9 cellular contexts compared by ENCODE assay signal in genomic region chr22:45612451-45612901, GRCh38. TPM values are rescaled to one million over a fixed set of nuclear protein-coding genes. Genes with fewer than 3 reads are reported as not detected.
A peak's percentile ranks its signal among the peaks of the same experiment; 100 is the strongest.
DNase-seq lines count a peak whose midpoint lies in the region; ATAC-seq and TF ChIP-seq lines count a peak whose summit lies in the region.
"Had no signal": no experiment of that assay in that cellular context is flagged by ENCODE, and none has a peak within 500 bp of the region (broad histone marks: within the 10 kb centered on the region; RNA-seq: fewer than 3 reads in every experiment).

No MANE protein-coding gene starts in this region.

- no peaks in the 10 kb centered on the region for H3K27me3 ChIP-seq in esophagus squamous epithelium
- no peaks in the 10 kb centered on the region for H3K27me3 ChIP-seq in gastrocnemius medialis

- no peak for TF ChIP-seq POLR2A in esophagus squamous epithelium (IDR thresholded peaks at IDR 0.05)
- peak; percentile 34 to 35 for TF ChIP-seq POLR2A in gastrocnemius medialis (IDR thresholded peaks at IDR 0.05)

- intact Hi-C loops in esophagus squamous epithelium (cut with DNase I) (no loop called here), gastrocnemius medialis (cut with DNase I; ENCODE audit: low total_unique reads) (no loop called here)

- peak; percentile 91 to 98 for ATAC-seq in gastrocnemius medialis
- ATAC-seq in GM18907 (IDR thresholded peaks at IDR 0.05; ENCODE audit: unreplicated experiment), result no peak
- ATAC-seq in GM18511 (IDR thresholded peaks at IDR 0.05; ENCODE audit: unreplicated experiment), result no peak
- ATAC-seq: K562 had no signal

- no peak overlapping the region for H3K27ac ChIP-seq in HEK293 (ENCODE audit: extremely low read depth, low read depth, low read length)
- peak overlapping the region; percentile 63 to 87 (median 81) for H3K27ac ChIP-seq in esophagus squamous epithelium
- peak overlapping the region; percentile 81 to 88 (median 84) for H3K27ac ChIP-seq in gastrocnemius medialis

- TF ChIP-seq CTCF in HEK293 (tag by site-specific recombination; IDR thresholded peaks at IDR 0.05) (no peak), esophagus squamous epithelium (IDR thresholded peaks at IDR 0.05) (no peak), gastrocnemius medialis (IDR thresholded peaks at IDR 0.05 in 4 of 5, conservative IDR thresholded peaks at IDR 0.05 in 1 of 5) (no peak)

- POLR2A ChIA-PET in HEK293 (lab: Yijun Ruan, JAX), result interaction anchor here (0.5 kb wide), 1 partner anchor 214 kb away, joined by 4 read pairs; no protein-coding TSS in a partner anchor

- peak; percentile 91 for DNase-seq in T1000 (lab: John Stamatoyannopoulos, UW)
- peak; percentile 6 for DNase-seq in esophagus squamous epithelium (lab: John Stamatoyannopoulos, UW)
- DNase-seq in gastrocnemius medialis, result peak; percentile 80 to 81
- no peak for DNase-seq in SKM-1 treated with dmso at 0.1 percent for 144 hours (lab: John Stamatoyannopoulos, UW; ENCODE audit: unreplicated experiment)
- DNase-seq in activated CD4-positive, CD25-positive, alpha-beta regulatory T cell (lab: John Stamatoyannopoulos, UW), result no peak

- CTCF ChIA-PET in HEK293 (lab: Yijun Ruan, JAX), result interaction anchor here (0.6 kb wide), 1 partner anchor 229 kb away, joined by 4 read pairs; no protein-coding TSS in a partner anchor

- H3K36me3 ChIP-seq in HEK293 (ENCODE audit: control insufficient read depth in 2 of 2, insufficient read depth in 1 of 2, low read length in 2 of 2) (no peaks in the 10 kb centered on the region), esophagus squamous epithelium (no peaks in the 10 kb centered on the region), gastrocnemius medialis (no peaks in the 10 kb centered on the region)

- in situ Hi-C loops in gastrocnemius medialis (cut with MboI; ENCODE audit: low sequenced_read_pairs in 4 of 4), result no loop called here

- H3K9me3 ChIP-seq in HEK293 (ENCODE audit: control insufficient read depth, insufficient read depth, low read depth, low read length), result no peaks in the 10 kb centered on the region
- H3K9me3 ChIP-seq in esophagus squamous epithelium, result no peaks in the 10 kb centered on the region
- no peaks in the 10 kb centered on the region for H3K9me3 ChIP-seq in gastrocnemius medialis

- H3K4me3 ChIP-seq in HEK293 (ENCODE audit: low read depth, low read length) (no peak overlapping the region), esophagus squamous epithelium (peak overlapping the region; percentile 0 to 30 (median 17)), gastrocnemius medialis (peak overlapping the region; percentile 23 to 55 (median 36))
- H3K4me3 ChIP-seq: K562 had no signal

- no peaks in the 10 kb centered on the region for H3K4me1 ChIP-seq in HEK293 (ENCODE audit: control insufficient read depth, insufficient read depth, low read length)
- H3K4me1 ChIP-seq in esophagus squamous epithelium, result peaks cover 10 to 30% (median 11%) of the 10 kb centered on the region in 3 donors
- H3K4me1 ChIP-seq in gastrocnemius medialis, result peaks cover 0 to 14% of the 10 kb centered on the region in 2 donors

- 13 to 52% methylated on average over 13 to 14 of the region's 15 CpGs for WGBS in esophagus squamous epithelium, 2 donors

TF ChIP-seq in HEK293, 187 proteins besides CTCF, POLR2A, EP300 and RAD21:
- TF ChIP-seq ZSCAN23 (tag by site-specific recombination; IDR thresholded peaks at IDR 0.05) (no peak), TRIM28 (IDR thresholded peaks at IDR 0.05; ENCODE audit: borderline replicate concordance, low read length) (peak; percentile 79), ZNF692 (tag by site-specific recombination; IDR thresholded peaks at IDR 0.05) (no peak)
TF ChIP-seq in HEK293: peak in this region for 1.

RNA-seq across cellular contexts. Expression of gene ATXN10, which starts 59.2 kb away (rescaled TPM):
- total RNA-seq in esophagus squamous epithelium, result 100 to 1,000 TPM in 1 of 4 donors, 10 to 100 TPM in 3; 79.0 to 152 (median 88.3) TPM
- 10 to 100 TPM; 52.9 to 98.9 (median 78.5) TPM for total RNA-seq in gastrocnemius medialis

Comparison
In these comparisons a context has a peak if more than half of its experiments do, and no peak if none do; other contexts are left out.
1. DNase-seq: peak in T1000 (single experiment), esophagus squamous epithelium (single experiment) and gastrocnemius medialis (2 of 2); none in SKM-1 treated with dmso at 0.1 percent for 144 hours (single experiment) and activated CD4-positive, CD25-positive, alpha-beta regulatory T cell (0 of 4).
2. POLR2A ChIP-seq: peak in gastrocnemius medialis (2 of 2); none in esophagus squamous epithelium (0 of 4).
3. ATAC-seq: peak in gastrocnemius medialis (2 of 2); none in GM18907 (single experiment) and GM18511 (single experiment).